Comparison of ENCODE assay signal across 22 cellular contexts in genomic region chr6:88492241-88492640, GRCh38.
DNase-seq lines count a peak whose midpoint lies in the region; ATAC-seq and TF ChIP-seq lines count a peak whose summit lies in the region.
"Had no signal": no experiment of that assay in that cellular context is flagged by ENCODE, and none has a peak within 500 bp of the region (broad histone marks: within the 10 kb centered on the region; RNA-seq: fewer than 3 reads in every experiment).

No MANE protein-coding gene starts in this region.

- H3K27me3 ChIP-seq in mammary epithelial cell (ENCODE audit: insufficient read depth, low read length) = no peaks in the 10 kb centered on the region
- no peaks in the 10 kb centered on the region for H3K27me3 ChIP-seq in esophagus muscularis mucosa
- H3K27me3 ChIP-seq: BE2C, SJSA1 had no signal

- no peak for TF ChIP-seq EP300 in esophagus muscularis mucosa (IDR thresholded peaks at IDR 0.05)

- no peaks in the 10 kb centered on the region for H3K36me3 Mint-ChIP-seq in MCF 10A (ENCODE audit: insufficient read depth, unreplicated experiment)
- no peaks in the 10 kb centered on the region for H3K36me3 Mint-ChIP-seq in activated CD4-positive, alpha-beta T cell treated with anti-CD3 and anti-CD28 coated beads, Interleukin-2, amount 10 ng/mL, durations not matched to agents 7 days and 5 days (ENCODE audit: low read depth)
- H3K36me3 Mint-ChIP-seq in natural killer cell = no peaks in the 10 kb centered on the region

- H3K27me3 Mint-ChIP-seq in MCF 10A (ENCODE audit: insufficient read depth, unreplicated experiment) (no peaks in the 10 kb centered on the region), natural killer cell (ENCODE audit: low read depth in 2 of 2) (peaks cover 5 to 9% of the 10 kb centered on the region in 2 donors)
- H3K27me3 Mint-ChIP-seq in activated CD4-positive, alpha-beta T cell treated with anti-CD3 and anti-CD28 coated beads, Interleukin-2, amount 10 ng/mL, durations not matched to agents 7 days and 5 days = peaks cover 6% of the 10 kb centered on the region

- no peak overlapping the region for H3K4me3 ChIP-seq in mammary epithelial cell (replicated peaks in 1 of 3; ENCODE audit: insufficient read depth in 1 of 3, low read depth in 2 of 3, low read length in 3 of 3)
- no peak overlapping the region for H3K4me3 ChIP-seq in choroid plexus epithelial cell (ENCODE audit: low read depth, low read length)
- no peak overlapping the region for H3K4me3 ChIP-seq in esophagus muscularis mucosa
- H3K4me3 ChIP-seq: HAP-1, SJSA1 had no signal

- TF ChIP-seq CTCF in MCF 10A (IDR thresholded peaks at IDR 0.05; ENCODE audit: unreplicated experiment) (no peak), mammary epithelial cell (conservative IDR thresholded peaks at IDR 0.05 in 1 of 2, IDR thresholded peaks at IDR 0.05 in 1 of 2; ENCODE audit: extremely low read depth in 1 of 2, insufficient read depth in 1 of 2, low read depth in 1 of 2, low read length in 2 of 2) (no peak), choroid plexus epithelial cell (conservative IDR thresholded peaks at IDR 0.05; ENCODE audit: low read depth, low read length) (no peak), esophagus muscularis mucosa (IDR thresholded peaks at IDR 0.05) (no peak), natural killer cell (IDR thresholded peaks at IDR 0.05) (no peak)

- intact Hi-C loops in MCF 10A (cut with micrococcal nuclease) (loop anchor here (1.0 to 10.0 kb wide), 5 partner anchors 293 to 795 kb away; no protein-coding TSS in a partner anchor), mammary epithelial cell (cut with micrococcal nuclease) (loop anchor here (2.0 to 10.0 kb wide), 5 partner anchors 293 to 1427 kb away; no protein-coding TSS in a partner anchor), esophagus muscularis mucosa (cut with DNase I) (no loop called here), natural killer cell (cut with micrococcal nuclease) (no loop called here)

- dilution Hi-C loops in mammary epithelial cell (cut with HindIII; ENCODE audit: low sequenced_read_pairs) = no loop called here

- no peak overlapping the region for H3K27ac ChIP-seq in mammary epithelial cell (ENCODE audit: insufficient read depth, low read depth, low read length)
- no peak overlapping the region for H3K27ac ChIP-seq in esophagus muscularis mucosa (replicated peaks in 1 of 4)
- H3K27ac ChIP-seq: HL-60, SJSA1 had no signal

- no peak for TF ChIP-seq POLR2A in esophagus muscularis mucosa (IDR thresholded peaks at IDR 0.05; ENCODE audit: low read depth)

- H3K4me3 Mint-ChIP-seq in MCF 10A (ENCODE audit: unreplicated experiment) (no peak overlapping the region), natural killer cell (no peak overlapping the region)
- H3K4me3 Mint-ChIP-seq in activated CD4-positive, alpha-beta T cell treated with anti-CD3 and anti-CD28 coated beads, Interleukin-2, amount 10 ng/mL, durations not matched to agents 7 days and 5 days = no peak overlapping the region
- H3K4me3 Mint-ChIP-seq: CD4-positive, alpha-beta T cell had no signal

- H3K27ac Mint-ChIP-seq in MCF 10A (ENCODE audit: low read depth, unreplicated experiment) = peak overlapping the region; percentile 95
- H3K27ac Mint-ChIP-seq in activated CD4-positive, alpha-beta T cell treated with anti-CD3 and anti-CD28 coated beads, Interleukin-2, amount 10 ng/mL, durations not matched to agents 7 days and 5 days = no peak overlapping the region
- H3K27ac Mint-ChIP-seq in natural killer cell = no peak overlapping the region
- H3K27ac Mint-ChIP-seq: CD4-positive, alpha-beta T cell had no signal

- peaks cover 23% of the 10 kb centered on the region for H3K4me1 Mint-ChIP-seq in MCF 10A (ENCODE audit: insufficient read depth, unreplicated experiment)
- no peaks in the 10 kb centered on the region for H3K4me1 Mint-ChIP-seq in activated CD4-positive, alpha-beta T cell treated with anti-CD3 and anti-CD28 coated beads, Interleukin-2, amount 10 ng/mL, durations not matched to agents 7 days and 5 days
- H3K4me1 Mint-ChIP-seq in natural killer cell = no peaks in the 10 kb centered on the region

- H4K20me1 ChIP-seq in mammary epithelial cell (ENCODE audit: insufficient read depth, low read length) = no peaks in the 10 kb centered on the region

- no peaks in the 10 kb centered on the region for H3K9me3 Mint-ChIP-seq in MCF 10A (ENCODE audit: unreplicated experiment)
- no peaks in the 10 kb centered on the region for H3K9me3 Mint-ChIP-seq in activated CD4-positive, alpha-beta T cell treated with anti-CD3 and anti-CD28 coated beads, Interleukin-2, amount 10 ng/mL, durations not matched to agents 7 days and 5 days
- H3K9me3 Mint-ChIP-seq in natural killer cell = peaks cover 0 to 4% of the 10 kb centered on the region in 2 donors
- H3K9me3 Mint-ChIP-seq: CD4-positive, alpha-beta T cell had no signal

- H3K4me1 ChIP-seq in mammary epithelial cell (ENCODE audit: insufficient read depth, low read length) = no peaks in the 10 kb centered on the region
- no peaks in the 10 kb centered on the region for H3K4me1 ChIP-seq in esophagus muscularis mucosa
- H3K4me1 ChIP-seq: BE2C, Caco-2, SJSA1 had no signal

- in situ Hi-C loops in mammary epithelial cell (cut with MboI; ENCODE audit: low sequenced_read_pairs in 2 of 2) = loop anchor here in 1 of 2 donors (25.0 kb wide), 1 partner anchor 555 kb away; no protein-coding TSS in a partner anchor

- H3K9ac ChIP-seq in mammary epithelial cell (ENCODE audit: insufficient read depth, low read length) = no peak overlapping the region

- POLR2A ChIA-PET in MCF 10A (lab: Yijun Ruan, JAX) = interaction anchor here (1.1 kb wide), 1 partner anchor 563 kb away, joined by 4 read pairs; no protein-coding TSS in a partner anchor
- POLR2A ChIA-PET in activated CD4-positive, alpha-beta T cell treated with anti-CD3 and anti-CD28 coated beads, Interleukin-2, amount 10 ng/mL, durations not matched to agents 7 days and 5 days (lab: Charles Lee) = no interaction called here

- no peak overlapping the region for H2AFZ ChIP-seq in mammary epithelial cell (ENCODE audit: low read depth, low read length)

- 79% methylated on average over 2 of the region's 2 CpGs for WGBS in mammary epithelial cell (ENCODE audit: low coverage, missing lambda C conversion rate)
- WGBS in esophagus muscularis mucosa = 91% methylated on average over 2 of the region's 2 CpGs

- H3K36me3 ChIP-seq in mammary epithelial cell (ENCODE audit: insufficient read depth, low read length) (no peaks in the 10 kb centered on the region), esophagus muscularis mucosa (no peaks in the 10 kb centered on the region)
- H3K36me3 ChIP-seq: BE2C, HAP-1, SJSA1 had no signal

- CTCF ChIA-PET in MCF 10A (lab: Yijun Ruan, JAX) (interaction anchor here (0.6 to 6.1 kb wide), 52 partner anchors 8 to 1410 kb away, joined by 3 to 124 read pairs (median 4); no protein-coding TSS in a partner anchor), mammary epithelial cell (lab: Charles Lee; ENCODE audit: low non-redundant PET) (no interaction called here)
- CTCF ChIA-PET in activated CD4-positive, alpha-beta T cell treated with anti-CD3 and anti-CD28 coated beads, Interleukin-2, amount 10 ng/mL, durations not matched to agents 7 days and 5 days (lab: Charles Lee) = no interaction called here

- BruUV-seq in MCF 10A (replicated peaks; lab: Mats Ljungman, UMichigan) (no TSS peak), mammary epithelial cell (replicated peaks; lab: Mats Ljungman, UMichigan) (no TSS peak)

- ATAC-seq in natural killer cell = no peak
- ATAC-seq: Panc1 had no signal

- no peaks in the 10 kb centered on the region for H3K79me2 ChIP-seq in mammary epithelial cell (ENCODE audit: insufficient read depth, low read length)

- no peaks in the 10 kb centered on the region for H3K9me3 ChIP-seq in mammary epithelial cell (replicated peaks; ENCODE audit: insufficient read depth, low read length)
- H3K9me3 ChIP-seq in esophagus muscularis mucosa = peaks cover 0 to 6% (median 0%) of the 10 kb centered on the region in 4 donors
- H3K9me3 ChIP-seq: BE2C, Caco-2, HAP-1, SJSA1 had no signal

- no peak overlapping the region for H3K4me2 ChIP-seq in mammary epithelial cell (ENCODE audit: insufficient read depth, low read depth, low read length)

- DNase-seq in MCF 10A (ENCODE audit: unreplicated experiment) (peak; percentile 20), mammary epithelial cell (no peak), choroid plexus epithelial cell (ENCODE audit: low read depth) (peak; percentile 24), myocyte (ENCODE audit: low read depth) (peak; percentile 3), esophagus muscularis mucosa (ENCODE audit: extremely low spot score) (no peak), natural killer cell (no peak), AG20443 (ENCODE audit: low spot score) (no peak)
- DNase-seq in activated CD4-positive, alpha-beta T cell treated with anti-CD3 and anti-CD28 coated beads, Interleukin-2, amount 10 ng/mL, durations not matched to agents 7 days and 5 days = no peak
- DNase-seq: Caco-2; CD4-positive, alpha-beta T cell; DMS153; GF-D8; NCI-H1417; NCI-H187; NCI-H2107; NCI-H2227 treated with DMSO at 0.1 percent for 48 hours; NCI-H510A treated with DMSO at 0.1 percent for 48 hours had no signal

Comparison
In these comparisons a context has a peak if more than half of its experiments do, and no peak if none do; other contexts are left out.
1. DNase-seq: peak in MCF 10A (single experiment), choroid plexus epithelial cell (single experiment) and myocyte (single experiment); none in mammary epithelial cell (single experiment), esophagus muscularis mucosa (single experiment), activated CD4-positive, alpha-beta T cell treated with anti-CD3 and anti-CD28 coated beads, Interleukin-2, amount 10 ng/mL, durations not matched to agents 7 days and 5 days (single experiment), natural killer cell (single experiment) and AG20443 (single experiment).
2. intact Hi-C loops: an anchor here in MCF 10A (1.0 to 10.0 kb wide) and mammary epithelial cell (2.0 to 10.0 kb wide); none called in esophagus muscularis mucosa and natural killer cell.